In genomic region chr5:38468978-38469706, GRCh38 we compare ENCODE assay signal across 11 cellular contexts.
DNase-seq lines count a peak whose midpoint lies in the region; ATAC-seq lines count a peak whose summit lies in the region.
"Had no signal": no experiment of that assay in that cellular context is flagged by ENCODE, and none has a peak within 500 bp of the region (broad histone marks: within the 10 kb centered on the region; RNA-seq: fewer than 3 reads in every experiment).

No MANE protein-coding gene starts in this region.

- no peak overlapping the region for H3K27ac Mint-ChIP-seq in CD4-positive, alpha-beta memory T cell

- H3K4me1 ChIP-seq in CD4-positive, alpha-beta memory T cell (ENCODE audit: insufficient read depth, low read length) = no peaks in the 10 kb centered on the region

- H3K4me1 Mint-ChIP-seq in CD4-positive, alpha-beta memory T cell = no peaks in the 10 kb centered on the region
- H3K4me1 Mint-ChIP-seq: central memory CD8-positive, alpha-beta T cell had no signal

- H3K27ac ChIP-seq in caudate nucleus (ENCODE audit: low read depth, low read length) = peak overlapping the region; percentile 72
- H3K27ac ChIP-seq in CD4-positive, alpha-beta memory T cell (ENCODE audit: low read depth, low read length) = no peak overlapping the region

- CTCF ChIA-PET in CD4-positive, alpha-beta memory T cell (lab: Charles Lee; ENCODE audit: partially characterized antibody) = interaction anchor here (1.4 kb wide), 1 partner anchor 16 kb away, joined by 3 read pairs; no protein-coding TSS in a partner anchor

- H3K4me3 ChIP-seq in CD4-positive, alpha-beta memory T cell (ENCODE audit: low read length in 2 of 2) = no peak overlapping the region

- ATAC-seq in sciatic nerve = peak; percentile 77
- ATAC-seq in GM21515 (IDR thresholded peaks at IDR 0.05; ENCODE audit: unreplicated experiment) = no peak
- no peak for ATAC-seq in esophagus mucosa

- H3K27me3 Mint-ChIP-seq in CD4-positive, alpha-beta memory T cell = peaks cover 9 to 25% of the 10 kb centered on the region in 2 donors

- POLR2A ChIA-PET in CD4-positive, alpha-beta memory T cell (lab: Charles Lee; ENCODE audit: partially characterized antibody) = no interaction called here

- H3K36me3 Mint-ChIP-seq in CD4-positive, alpha-beta memory T cell = no peaks in the 10 kb centered on the region

- intact Hi-C loops in sciatic nerve (cut with DNase I) = no loop called here
- intact Hi-C loops in CD4-positive, alpha-beta memory T cell (cut with micrococcal nuclease) = no loop called here

- H3K9me3 Mint-ChIP-seq in CD4-positive, alpha-beta memory T cell = peaks cover 0 to 7% (median 0%) of the 10 kb centered on the region in 8 donors
- H3K9me3 Mint-ChIP-seq: central memory CD8-positive, alpha-beta T cell had no signal

- DNase-seq in ELF-1 (ENCODE audit: low read depth, low spot score) = peak; percentile 37
- peak in 16 of 61 donors; percentile 10 to 72 (median 32) for DNase-seq in caudate nucleus (lab: John Stamatoyannopoulos, UW)
- DNase-seq in hypothalamus (lab: John Stamatoyannopoulos, UW) = peak in 30 of 51 donors; percentile 16 to 85 (median 58)
- peak; percentile 83 for DNase-seq in sciatic nerve (ENCODE audit: low spot score)
- no peak for DNase-seq in CD4-positive, alpha-beta memory T cell
- DNase-seq in NCI-H226 = no peak
- DNase-seq: Karpas-422, NCI-H69 had no signal

- H3K4me3 Mint-ChIP-seq in CD4-positive, alpha-beta memory T cell = no peak overlapping the region
- H3K4me3 Mint-ChIP-seq: central memory CD8-positive, alpha-beta T cell had no signal

- H3K27me3 ChIP-seq in CD4-positive, alpha-beta memory T cell (ENCODE audit: insufficient read depth, low read length) = no peaks in the 10 kb centered on the region

- H3K36me3 ChIP-seq in CD4-positive, alpha-beta memory T cell (ENCODE audit: insufficient read depth, low read length) = no peaks in the 10 kb centered on the region

- H3K9me3 ChIP-seq in CD4-positive, alpha-beta memory T cell (ENCODE audit: control insufficient read depth in 1 of 2, low read length in 2 of 2) = no peaks in the 10 kb centered on the region

Comparison
In these comparisons a context has a peak if more than half of its experiments do, and no peak if none do; other contexts are left out.
1. DNase-seq: peak in ELF-1 (single experiment), hypothalamus (30 of 51) and sciatic nerve (single experiment); none in CD4-positive, alpha-beta memory T cell (0 of 5) and NCI-H226 (single experiment).